ENCODE assay signal across 8 cellular contexts in genomic region chr13:113187263-113187669, GRCh38. TPM values are rescaled to one million over a fixed set of nuclear protein-coding genes. Genes with fewer than 3 reads are reported as not detected.
A peak's percentile ranks its signal among the peaks of the same experiment; 100 is the strongest.
DNase-seq lines count a peak whose midpoint lies in the region; ATAC-seq and TF ChIP-seq lines count a peak whose summit lies in the region.

No MANE protein-coding gene starts in this region.

- whole genome bisulfite sequencing in esophagus, 2 donors: 32 to 53% methylated on average over 9 of the region's 9 CpGs
- 62 to 73% methylated on average over 9 of the region's 9 CpGs for WGBS in upper lobe of left lung, 2 donors

- H3K4me3 ChIP-seq in esophagus (ENCODE audit: low read depth in 1 of 2, low read length in 2 of 2) (no peak overlapping the region), upper lobe of left lung (no peak overlapping the region)

- intact Hi-C loops in activated CD8-positive, alpha-beta T cell treated with anti-CD3 and anti-CD28 coated beads for 36 hours (cut with micrococcal nuclease): no loop called here

- H3K27ac Mint-ChIP-seq in activated CD8-positive, alpha-beta T cell treated with anti-CD3 and anti-CD28 coated beads for 36 hours: peak overlapping the region; percentile 43
- no peak overlapping the region for H3K27ac Mint-ChIP-seq in activated CD8-positive, alpha-beta T cell treated with anti-CD3 and anti-CD28 coated beads, Interleukin-2, amount 10 ng/mL, durations not matched to agents 7 days and 5 days

- peak in 2 of 4 donors; percentile 54 to 66 for TF ChIP-seq EP300 in upper lobe of left lung (IDR thresholded peaks at IDR 0.05)

- H3K27ac ChIP-seq in esophagus (ENCODE audit: low read depth in 2 of 2, low read length in 1 of 2) (peak overlapping the region; percentile 75 to 79), upper lobe of left lung (peak overlapping the region in 3 of 4 donors; percentile 24 to 72 (median 63))

- no peaks in the 10 kb centered on the region for H3K27me3 Mint-ChIP-seq in activated CD8-positive, alpha-beta T cell treated with anti-CD3 and anti-CD28 coated beads for 36 hours
- no peaks in the 10 kb centered on the region for H3K27me3 Mint-ChIP-seq in activated CD8-positive, alpha-beta T cell treated with anti-CD3 and anti-CD28 coated beads, Interleukin-2, amount 10 ng/mL, durations not matched to agents 7 days and 5 days (ENCODE audit: low read depth)

- H3K36me3 Mint-ChIP-seq in activated CD8-positive, alpha-beta T cell treated with anti-CD3 and anti-CD28 coated beads for 36 hours (ENCODE audit: low read depth): peaks cover 59% of the 10 kb centered on the region
- peaks cover 62% of the 10 kb centered on the region for H3K36me3 Mint-ChIP-seq in activated CD8-positive, alpha-beta T cell treated with anti-CD3 and anti-CD28 coated beads, Interleukin-2, amount 10 ng/mL, durations not matched to agents 7 days and 5 days (ENCODE audit: low read depth)

- no peak for TF ChIP-seq CTCF in activated CD8-positive, alpha-beta T cell treated with anti-CD3 and anti-CD28 coated beads for 36 hours (IDR thresholded peaks at IDR 0.05)
- no peak for TF ChIP-seq CTCF in upper lobe of left lung (IDR thresholded peaks at IDR 0.05)

- TF ChIP-seq POLR2A in upper lobe of left lung (IDR thresholded peaks at IDR 0.05): peak in 1 of 4 donors; percentile 21

- H3K36me3 ChIP-seq in esophagus (ENCODE audit: control insufficient read depth in 2 of 2, insufficient read depth in 2 of 2, low read length in 1 of 2) (peaks cover 0 to 10% of the 10 kb centered on the region in 2 donors), upper lobe of left lung (peaks cover 0 to 72% (median 35%) of the 10 kb centered on the region in 4 donors)

- H3K27me3 ChIP-seq in esophagus (ENCODE audit: control insufficient read depth in 1 of 2, insufficient read depth in 2 of 2, low read length in 2 of 2) (no peaks in the 10 kb centered on the region), upper lobe of left lung (no peaks in the 10 kb centered on the region)

- H3K9me3 ChIP-seq in esophagus (ENCODE audit: control insufficient read depth in 2 of 2, insufficient read depth in 1 of 2, low read depth in 1 of 2, low read length in 1 of 2) (no peaks in the 10 kb centered on the region), upper lobe of left lung (no peaks in the 10 kb centered on the region)

- CTCF ChIA-PET in activated CD8-positive, alpha-beta T cell treated with anti-CD3 and anti-CD28 coated beads for 36 hours (lab: Charles Lee): no interaction called here
- CTCF ChIA-PET in activated CD8-positive, alpha-beta T cell treated with anti-CD3 and anti-CD28 coated beads, Interleukin-2, amount 10 ng/mL, durations not matched to agents 7 days and 5 days (lab: Charles Lee): no interaction called here

- peak; percentile 85 for ATAC-seq in activated CD8-positive, alpha-beta T cell treated with anti-CD3 and anti-CD28 coated beads for 36 hours
- ATAC-seq in activated CD8-positive, alpha-beta T cell treated with anti-CD3 and anti-CD28 coated beads, Interleukin-2, amount 10 ng/mL, durations not matched to agents 7 days and 5 days: no peak
- ATAC-seq in upper lobe of left lung (ENCODE audit: low FRiP score in 2 of 2): peak; percentile 85 to 97

- H3K9me3 Mint-ChIP-seq in activated CD8-positive, alpha-beta T cell treated with anti-CD3 and anti-CD28 coated beads for 36 hours: no peaks in the 10 kb centered on the region
- no peaks in the 10 kb centered on the region for H3K9me3 Mint-ChIP-seq in activated CD8-positive, alpha-beta T cell treated with anti-CD3 and anti-CD28 coated beads, Interleukin-2, amount 10 ng/mL, durations not matched to agents 7 days and 5 days (ENCODE audit: insufficient read depth)

- no peak overlapping the region for H3K4me3 Mint-ChIP-seq in activated CD8-positive, alpha-beta T cell treated with anti-CD3 and anti-CD28 coated beads for 36 hours
- no peak overlapping the region for H3K4me3 Mint-ChIP-seq in activated CD8-positive, alpha-beta T cell treated with anti-CD3 and anti-CD28 coated beads, Interleukin-2, amount 10 ng/mL, durations not matched to agents 7 days and 5 days

- peaks cover 40% of the 10 kb centered on the region for H3K4me1 Mint-ChIP-seq in activated CD8-positive, alpha-beta T cell treated with anti-CD3 and anti-CD28 coated beads for 36 hours (ENCODE audit: low read depth)
- peaks cover 48% of the 10 kb centered on the region for H3K4me1 Mint-ChIP-seq in activated CD8-positive, alpha-beta T cell treated with anti-CD3 and anti-CD28 coated beads, Interleukin-2, amount 10 ng/mL, durations not matched to agents 7 days and 5 days (ENCODE audit: low read depth)

- POLR2A ChIA-PET in activated CD8-positive, alpha-beta T cell treated with anti-CD3 and anti-CD28 coated beads for 36 hours (lab: Charles Lee): interaction anchor here (1.8 kb wide), 1 partner anchor 22 kb away, joined by 7 read pairs; the partner anchor contains the start of genes CUL4A and PCID2
- POLR2A ChIA-PET in activated CD8-positive, alpha-beta T cell treated with anti-CD3 and anti-CD28 coated beads, Interleukin-2, amount 10 ng/mL, durations not matched to agents 7 days and 5 days (lab: Charles Lee): interaction anchor here (0.8 kb wide), 1 partner anchor 23 kb away, joined by 6 read pairs; no protein-coding TSS in a partner anchor

- peak; percentile 76 for DNase-seq in activated CD8-positive, alpha-beta T cell treated with anti-CD3 and anti-CD28 coated beads for 36 hours
- DNase-seq in activated CD8-positive, alpha-beta T cell treated with anti-CD3 and anti-CD28 coated beads, Interleukin-2, amount 10 ng/mL, durations not matched to agents 7 days and 5 days: no peak
- peak; percentile 86 for DNase-seq in activated CD4-positive, alpha-beta T cell treated with anti-CD3 and anti-CD28 coated beads for 48 hours
- peak; percentile 98 for DNase-seq in non-pigmented ciliary epithelial cell (ENCODE audit: low read depth)
- peak in 1 of 2 donors; percentile 77 for DNase-seq in upper lobe of left lung
- no peak for DNase-seq in SKM-1 treated with dmso at 0.1 percent for 144 hours (lab: John Stamatoyannopoulos, UW; ENCODE audit: unreplicated experiment)
- DNase-seq in GM19238 (ENCODE audit: insufficient read length, low spot score): no peak

- no peaks in the 10 kb centered on the region for H3K4me1 ChIP-seq in esophagus (ENCODE audit: control insufficient read depth in 2 of 2, insufficient read depth in 2 of 2, low read length in 1 of 2)
- peaks cover 0 to 5% (median 0%) of the 10 kb centered on the region in 4 donors for H3K4me1 ChIP-seq in upper lobe of left lung

RNA-seq across cellular contexts. Expression of gene PCID2, which starts 21.2 kb away (rescaled TPM):
- total RNA-seq in activated CD8-positive, alpha-beta T cell treated with anti-CD3 and anti-CD28 coated beads for 36 hours: 10 to 100 TPM; 75.8 to 79.0 TPM
- 10 to 100 TPM; 49.3 to 52.4 TPM for total RNA-seq in activated CD8-positive, alpha-beta T cell treated with anti-CD3 and anti-CD28 coated beads, Interleukin-2, amount 10 ng/mL, durations not matched to agents 7 days and 5 days
- polyA plus RNA-seq in esophagus: 10 to 100 TPM; 17.8 to 20.7 TPM
- 10 to 100 TPM; 30.7 to 62.5 (median 37.1) TPM for total RNA-seq in upper lobe of left lung

RNA-seq across cellular contexts. Expression of gene CUL4A, which starts 22.1 kb away (rescaled TPM):
- total RNA-seq in activated CD8-positive, alpha-beta T cell treated with anti-CD3 and anti-CD28 coated beads for 36 hours: 10 to 100 TPM; 81.5 to 81.7 TPM
- 10 to 100 TPM; 65.9 to 70.5 TPM for total RNA-seq in activated CD8-positive, alpha-beta T cell treated with anti-CD3 and anti-CD28 coated beads, Interleukin-2, amount 10 ng/mL, durations not matched to agents 7 days and 5 days
- polyA plus RNA-seq in esophagus: 10 to 100 TPM; 21.0 to 31.2 TPM
- total RNA-seq in upper lobe of left lung: 100 to 1,000 TPM in 4 of 6 donors, 10 to 100 TPM in 2; 54.4 to 346 (median 129) TPM

RNA-seq across cellular contexts. Expression of gene PROZ, which starts 28.8 kb away (rescaled TPM):
- total RNA-seq in activated CD8-positive, alpha-beta T cell treated with anti-CD3 and anti-CD28 coated beads for 36 hours: not detected
- total RNA-seq in activated CD8-positive, alpha-beta T cell treated with anti-CD3 and anti-CD28 coated beads, Interleukin-2, amount 10 ng/mL, durations not matched to agents 7 days and 5 days: not detected
- not detected for polyA plus RNA-seq in esophagus
- total RNA-seq in upper lobe of left lung: not detected

Comparison
In these comparisons a context has a peak if more than half of its experiments do, and no peak if none do; other contexts are left out.
1. DNase-seq: peak in activated CD8-positive, alpha-beta T cell treated with anti-CD3 and anti-CD28 coated beads for 36 hours (single experiment), activated CD4-positive, alpha-beta T cell treated with anti-CD3 and anti-CD28 coated beads for 48 hours (single experiment) and non-pigmented ciliary epithelial cell (single experiment); none in activated CD8-positive, alpha-beta T cell treated with anti-CD3 and anti-CD28 coated beads, Interleukin-2, amount 10 ng/mL, durations not matched to agents 7 days and 5 days (single experiment), SKM-1 treated with dmso at 0.1 percent for 144 hours (single experiment) and GM19238 (single experiment).